8 cellular contexts compared by ENCODE assay signal in genomic region chr6:1316482-1317220, GRCh38. TPM values are rescaled to one million over a fixed set of nuclear protein-coding genes. Genes with fewer than 3 reads are reported as not detected.
DNase-seq lines count a peak whose midpoint lies in the region; ATAC-seq and TF ChIP-seq lines count a peak whose summit lies in the region.

No MANE protein-coding gene starts in this region.

- peaks cover 32 to 44% (median 42%) of the 10 kb centered on the region in 3 donors for H3K27me3 Mint-ChIP-seq in naive B cell

- no peak for ATAC-seq in naive B cell (ENCODE audit: low read depth in 2 of 2)

- H3K9me3 Mint-ChIP-seq in naive B cell = peaks cover 0 to 6% (median 4%) of the 10 kb centered on the region in 7 donors

- H3K4me3 ChIP-seq in AG10803 (ENCODE audit: low read length) (peak overlapping the region; percentile 62), choroid plexus epithelial cell (ENCODE audit: low read depth, low read length) (peak overlapping the region; percentile 58)

- H3K4me3 Mint-ChIP-seq in naive B cell = peak overlapping the region; percentile 36 to 77 (median 64)

- DNase-seq in AG10803 (ENCODE audit: low read depth) (no peak), HT-29 (ENCODE audit: low spot score) (peak; percentile 81), choroid plexus epithelial cell (ENCODE audit: low read depth) (no peak), naive B cell (no peak), activated gamma-delta T cell (lab: John Stamatoyannopoulos, UW) (no peak), NCI-H510A treated with DMSO at 0.1 percent for 48 hours (lab: John Stamatoyannopoulos, UW) (no peak), Ammon's horn (ENCODE audit: low spot score) (no peak), hepatic stellate cell (ENCODE audit: low spot score) (no peak)

- TF ChIP-seq CTCF in AG10803 (conservative IDR thresholded peaks at IDR 0.05; ENCODE audit: low read length) (peak; percentile 15; the same call in 1 of the 2 replicates), choroid plexus epithelial cell (conservative IDR thresholded peaks at IDR 0.05; ENCODE audit: low read depth, low read length) (no peak)

- peaks cover 0 to 7% of the 10 kb centered on the region in 2 donors for H3K36me3 Mint-ChIP-seq in naive B cell

- peaks cover 19 to 24% (median 20%) of the 10 kb centered on the region in 3 donors for H3K4me1 Mint-ChIP-seq in naive B cell

- no peak overlapping the region for H3K27ac Mint-ChIP-seq in naive B cell

RNA-seq across cellular contexts. Expression of gene FOXQ1, which starts 4.8 kb away (rescaled TPM):
- total RNA-seq in HT-29 (2014; rRNA removed; shearing (Covaris generic)) = 108 and 112 TPM in 2 replicates
- not detected for polyA plus RNA-seq in naive B cell (ENCODE audit: low read depth in 6 of 6)
